1 cellular context compared by ENCODE assay signal in the genomic region with DNA sequence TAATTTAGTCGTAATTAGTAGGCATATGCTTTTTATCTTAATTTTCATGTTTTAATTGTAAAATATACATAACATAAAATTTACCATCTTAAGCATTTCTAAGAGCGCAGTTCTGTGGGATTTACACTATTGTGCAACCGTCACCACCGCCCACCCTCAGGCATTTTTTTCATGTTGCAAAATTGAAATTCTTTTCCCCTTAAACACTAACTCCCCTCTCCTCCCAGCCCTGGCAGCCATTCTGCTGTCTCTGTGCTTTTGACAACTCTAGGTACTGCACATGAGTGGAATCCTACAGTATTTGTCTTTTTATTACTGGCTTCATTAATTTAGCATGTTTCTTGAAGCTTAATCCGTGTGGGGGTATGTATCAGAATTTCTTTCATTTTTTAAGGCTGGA.
A peak's percentile ranks its signal among the peaks of the same experiment; 100 is the strongest.
TF ChIP-seq lines count a peak whose summit lies in the region.

No MANE protein-coding gene starts in this region.

TF ChIP-seq in K562, 482 proteins besides CTCF, POLR2A, EP300 and RAD21 (continued from another document):
- peak; percentile 70 for TF ChIP-seq CEBPB (tag; IDR thresholded peaks at IDR 0.05)
- no peak for TF ChIP-seq SRSF3 (IDR thresholded peaks at IDR 0.05; ENCODE audit: insufficient read depth, low read length)
- TF ChIP-seq, protein P1, sequence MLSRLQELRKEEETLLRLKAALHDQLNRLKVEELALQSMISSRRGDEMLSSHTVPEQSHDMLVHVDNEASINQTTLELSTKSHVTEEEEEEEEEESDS (CRISPR knock-in tag; IDR thresholded peaks at IDR 0.05), result no peak
- no peak for TF ChIP-seq SOX6 (IDR thresholded peaks at IDR 0.05)
- TF ChIP-seq JUND (IDR thresholded peaks at IDR 0.05; ENCODE audit: borderline replicate concordance, low read depth, low read length), result no peak
- no peak for TF ChIP-seq JUND (tag; IDR thresholded peaks at IDR 0.05; ENCODE audit: borderline replicate concordance, low read depth, low read length)
- TF ChIP-seq, protein P2, sequence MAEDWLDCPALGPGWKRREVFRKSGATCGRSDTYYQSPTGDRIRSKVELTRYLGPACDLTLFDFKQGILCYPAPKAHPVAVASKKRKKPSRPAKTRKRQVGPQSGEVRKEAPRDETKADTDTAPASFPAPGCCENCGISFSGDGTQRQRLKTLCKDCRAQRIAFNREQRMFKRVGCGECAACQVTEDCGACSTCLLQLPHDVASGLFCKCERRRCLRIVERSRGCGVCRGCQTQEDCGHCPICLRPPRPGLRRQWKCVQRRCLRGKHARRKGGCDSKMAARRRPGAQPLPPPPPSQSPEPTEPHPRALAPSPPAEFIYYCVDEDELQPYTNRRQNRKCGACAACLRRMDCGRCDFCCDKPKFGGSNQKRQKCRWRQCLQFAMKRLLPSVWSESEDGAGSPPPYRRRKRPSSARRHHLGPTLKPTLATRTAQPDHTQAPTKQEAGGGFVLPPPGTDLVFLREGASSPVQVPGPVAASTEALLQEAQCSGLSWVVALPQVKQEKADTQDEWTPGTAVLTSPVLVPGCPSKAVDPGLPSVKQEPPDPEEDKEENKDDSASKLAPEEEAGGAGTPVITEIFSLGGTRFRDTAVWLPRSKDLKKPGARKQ (CRISPR knock-in tag; IDR thresholded peaks at IDR 0.05), result no peak
- TF ChIP-seq ZSCAN29 (IDR thresholded peaks at IDR 0.05), result no peak
